Comparison of ENCODE assay signal across 1 cellular context in the genomic region with DNA sequence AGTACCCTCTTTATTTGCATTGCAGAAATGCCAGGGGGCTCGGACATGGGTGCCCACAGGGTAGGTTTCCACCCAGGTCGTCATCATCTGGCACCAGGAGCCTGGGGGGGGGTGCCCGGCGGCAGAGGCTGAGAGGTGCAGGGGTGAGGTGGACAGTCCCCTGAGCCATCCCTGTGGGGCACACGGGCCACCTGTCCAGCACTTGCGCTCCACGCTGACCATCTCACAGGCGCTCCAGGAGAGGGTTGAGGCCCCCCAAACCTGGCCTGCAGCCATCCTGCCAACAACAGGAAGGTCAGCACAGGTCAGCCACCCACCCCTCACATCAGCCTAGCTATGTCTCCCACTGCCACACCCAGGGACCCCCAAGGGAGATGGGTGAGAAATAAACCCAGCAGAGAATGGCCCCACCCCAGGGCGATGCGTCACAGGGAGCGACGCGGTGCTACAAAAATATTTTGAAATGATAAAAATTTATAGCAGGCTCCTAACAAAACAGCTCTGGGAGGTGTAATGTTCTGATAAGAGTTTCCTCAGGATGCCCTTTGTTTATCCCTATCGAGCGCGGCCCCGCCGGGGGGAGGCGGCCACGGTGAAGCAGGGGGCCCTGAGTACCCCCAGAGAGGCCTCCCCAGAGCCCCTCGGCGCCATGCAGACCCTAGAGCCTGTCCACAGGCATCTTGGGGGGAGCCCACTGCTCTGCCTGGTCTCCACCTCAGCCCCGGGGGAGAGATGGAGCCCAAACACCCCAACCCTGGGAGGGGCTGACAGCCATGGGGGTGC.
TF ChIP-seq lines count a peak whose summit lies in the region.

No MANE protein-coding gene starts in this region.

TF ChIP-seq in HEK293, 187 proteins besides CTCF, POLR2A, EP300 and RAD21 (continued from another document):
- 0 out of 2 replicates have a peak, but pooled peaks have one; percentile 19 for TF ChIP-seq ZEB2 (tag by site-specific recombination; IDR thresholded peaks at IDR 0.05)
- peak; percentile 45; the same call in 1 of the 2 replicates for TF ChIP-seq IKZF3 (tag by site-specific recombination; IDR thresholded peaks at IDR 0.05)
- TF ChIP-seq KLF10 (tag by site-specific recombination; IDR thresholded peaks at IDR 0.05) = 0 out of 2 replicates have a peak, but pooled peaks have one; percentile 23
- peak; percentile 51; the same call in 1 of the 2 replicates for TF ChIP-seq ZXDB (tag by site-specific recombination; IDR thresholded peaks at IDR 0.05)
- TF ChIP-seq YY2 (tag by site-specific recombination; IDR thresholded peaks at IDR 0.05) = no peak
- peak; percentile 14 for TF ChIP-seq ZBTB26 (tag by site-specific recombination; optimal IDR thresholded peaks at IDR 0.05)
- peak; percentile 61; the same call in 1 of the 2 replicates for TF ChIP-seq KLF7 (tag by site-specific recombination; IDR thresholded peaks at IDR 0.05; ENCODE audit: borderline replicate concordance)
- TF ChIP-seq ZNF629 (tag by site-specific recombination; IDR thresholded peaks at IDR 0.05) = peak; percentile 56
- TF ChIP-seq ZNF140 (tag by site-specific recombination; IDR thresholded peaks at IDR 0.05) = no peak
- TF ChIP-seq, protein P1, sequence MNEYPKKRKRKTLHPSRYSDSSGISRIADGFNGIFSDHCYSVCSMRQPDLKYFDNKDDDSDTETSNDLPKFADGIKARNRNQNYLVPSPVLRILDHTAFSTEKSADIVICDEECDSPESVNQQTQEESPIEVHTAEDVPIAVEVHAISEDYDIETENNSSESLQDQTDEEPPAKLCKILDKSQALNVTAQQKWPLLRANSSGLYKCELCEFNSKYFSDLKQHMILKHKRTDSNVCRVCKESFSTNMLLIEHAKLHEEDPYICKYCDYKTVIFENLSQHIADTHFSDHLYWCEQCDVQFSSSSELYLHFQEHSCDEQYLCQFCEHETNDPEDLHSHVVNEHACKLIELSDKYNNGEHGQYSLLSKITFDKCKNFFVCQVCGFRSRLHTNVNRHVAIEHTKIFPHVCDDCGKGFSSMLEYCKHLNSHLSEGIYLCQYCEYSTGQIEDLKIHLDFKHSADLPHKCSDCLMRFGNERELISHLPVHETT (tag by site-specific recombination; IDR thresholded peaks at IDR 0.05) = no peak
- peak; percentile 43; the same call in 1 of the 2 replicates for TF ChIP-seq ZFP69B (tag by site-specific recombination; IDR thresholded peaks at IDR 0.05)
